In genomic region chr17:75845058-75845711, GRCh38 we compare ENCODE assay signal across 8 cellular contexts. TPM values are rescaled to one million over a fixed set of nuclear protein-coding genes. Genes with fewer than 3 reads are reported as not detected.
DNase-seq lines count a peak whose midpoint lies in the region; ATAC-seq, FAIRE-seq and TF ChIP-seq lines count a peak whose summit lies in the region.

No MANE protein-coding gene starts in this region.

- H2AK5ac ChIP-seq in H1 (ENCODE audit: low read depth, low read length): no peak overlapping the region

- POLR2A ChIA-PET in AG04450 (lab: Yijun Ruan, JAX) (interaction anchor here (1.0 kb wide), 1 partner anchor 10 kb away, joined by 5 read pairs; the partner anchor contains the start of gene WBP2), H1 (lab: Charles Lee; ENCODE audit: partially characterized antibody) (interaction anchor here (0.8 to 4.3 kb wide), 8 partner anchors 10 to 69 kb away, joined by 3 to 36 read pairs (median 6); partner anchors contain the start of genes TRIM47 and WBP2)

- ATAC-seq in GM18505 (IDR thresholded peaks at IDR 0.05; ENCODE audit: unreplicated experiment): peak; percentile 60
- peak; percentile 70 for ATAC-seq in HG02870 (IDR thresholded peaks at IDR 0.05; ENCODE audit: unreplicated experiment)

- H3K23ac ChIP-seq in H1 (ENCODE audit: insufficient read length): no peak overlapping the region

- peak; percentile 72 for TF ChIP-seq CTCF in AG04450 (IDR thresholded peaks at IDR 0.05; ENCODE audit: low read depth, low read length)
- peak; percentile 63 to 93 (median 82) for TF ChIP-seq CTCF in H1 (IDR thresholded peaks at IDR 0.05; ENCODE audit: control extremely low read depth in 1 of 3, insufficient read depth in 1 of 3, low read depth in 1 of 3, low read length in 3 of 3)

- TF ChIP-seq RAD21 in H1 (IDR thresholded peaks at IDR 0.05 in 1 of 2, conservative IDR thresholded peaks at IDR 0.05 in 1 of 2; ENCODE audit: low read depth in 2 of 2, low read length in 2 of 2): peak in 1 of 2 experiments; percentile 49; a peak in 2 of 4 replicates

- no peaks in the 10 kb centered on the region for H3K79me2 ChIP-seq in H1 (ENCODE audit: control insufficient read depth in 1 of 2, insufficient read depth in 2 of 2, low read length in 2 of 2)

- TF ChIP-seq EP300 in H1 (IDR thresholded peaks at IDR 0.05; ENCODE audit: borderline replicate concordance in 1 of 2, low read depth in 2 of 2, low read length in 2 of 2): no peak

- H3K4me3 ChIP-seq in AG04450 (ENCODE audit: low read depth, low read length): no peak overlapping the region
- H3K4me3 ChIP-seq in H1 (ENCODE audit: extremely low read depth in 1 of 4, insufficient read depth in 2 of 4, low read depth in 3 of 4, low read length in 4 of 4): no peak overlapping the region
- peak overlapping the region in 1 of 5 donors; percentile 39 for H3K4me3 ChIP-seq in subcutaneous abdominal adipose tissue (ENCODE audit: low read depth in 1 of 5, low read length in 5 of 5)

- no peak overlapping the region for H3K56ac ChIP-seq in H1 (replicated peaks; ENCODE audit: insufficient read length, low read depth, low read length)

- 0 out of 2 replicates have a peak overlapping the region, but pooled peaks have one; percentile 22 for H4K8ac ChIP-seq in H1 (ENCODE audit: extremely low read depth, insufficient read depth, low read length)

- H2BK5ac ChIP-seq in H1 (ENCODE audit: low read depth, low read length): peak overlapping the region; percentile 69; the same call in 1 of the 2 replicates

- H4K20me1 ChIP-seq in H1 (replicated peaks in 1 of 2; ENCODE audit: control insufficient read depth in 1 of 2, insufficient read depth in 2 of 2, low read length in 2 of 2): peaks cover 4 to 5% of the 10 kb centered on the region in 2 experiments

- H3K9me3 ChIP-seq in AG04450 (ENCODE audit: control insufficient read depth, insufficient read depth, low read length) (no peaks in the 10 kb centered on the region), H1 (ENCODE audit: insufficient read depth in 2 of 2, low read depth in 1 of 2, low read length in 1 of 2) (no peaks in the 10 kb centered on the region), subcutaneous abdominal adipose tissue (ENCODE audit: control insufficient read depth in 5 of 5, low read length in 5 of 5) (no peaks in the 10 kb centered on the region)

- H4K91ac ChIP-seq in H1 (replicated peaks; ENCODE audit: insufficient read length, low read length): no peak overlapping the region

- no peaks in the 10 kb centered on the region for H3K79me1 ChIP-seq in H1 (ENCODE audit: low read depth, low read length)

- H3K4me1 ChIP-seq in H1 (replicated peaks in 1 of 4; ENCODE audit: control insufficient read depth in 3 of 4, insufficient read depth in 4 of 4, low read length in 3 of 4) (peaks cover 0 to 8% (median 6%) of the 10 kb centered on the region in 4 experiments; a peak in 4 of 7 replicates), subcutaneous abdominal adipose tissue (ENCODE audit: control insufficient read depth in 5 of 5, insufficient read depth in 5 of 5, low read length in 5 of 5) (peaks cover 20 to 54% (median 54%) of the 10 kb centered on the region in 5 donors)

- H3K23me2 ChIP-seq in H1 (ENCODE audit: low read depth, low read length): no peaks in the 10 kb centered on the region

- peak overlapping the region; percentile 95 for H3K18ac ChIP-seq in H1 (ENCODE audit: extremely low read depth, low read length)

- WGBS in H1 (ENCODE audit: extremely low coverage in 1 of 2, insufficient coverage in 1 of 2, insufficient read length in 1 of 2, insufficient replicate concordance in 2 of 2, low coverage in 1 of 2, low lambda C conversion rate in 2 of 2, missing lambda C conversion rate in 1 of 2), 2 experiments: 65% methylated on average over 21 of the region's 21 CpGs; no CpG with 5 or more reads in 1 of the 2 experiments

- FAIRE-seq in H1 (lab: Jason Lieb, UNC): no peak

- H3K14ac ChIP-seq in H1 (ENCODE audit: insufficient read length): no peak overlapping the region

- no peak overlapping the region for H2BK12ac ChIP-seq in H1 (ENCODE audit: low read depth, low read length)

- TF ChIP-seq POLR2A in GM18505 (IDR thresholded peaks at IDR 0.05; ENCODE audit: borderline replicate concordance, extremely low read depth, insufficient read depth, insufficient read length) (peak; percentile 27), H1 (IDR thresholded peaks at IDR 0.05; ENCODE audit: control extremely low read depth in 1 of 2, low read depth in 2 of 2, low read length in 2 of 2) (no peak)

- DNase-seq in AG04450 (ENCODE audit: low read depth, low spot score) (no peak), NCI-H2171 (lab: John Stamatoyannopoulos, UW) (peak; percentile 30), H1 (ENCODE audit: low read depth in 1 of 2, low spot score in 2 of 2) (peak; percentile 57 to 87), midbrain (lab: John Stamatoyannopoulos, UW) (peak; percentile 46)
- DNase-seq in activated CD4-positive, alpha-beta T cell treated with anti-CD3 and anti-CD28 coated beads, Interleukin-2, amount 50 U/mL, for 1 hour: peak; percentile 62

- H2AFZ ChIP-seq in H1 (ENCODE audit: low read length): no peak overlapping the region

- H3K9ac ChIP-seq in H1 (replicated peaks in 1 of 4; ENCODE audit: extremely low read depth in 1 of 4, low read depth in 3 of 4, low read length in 3 of 4): no peak overlapping the region
- H3K9ac ChIP-seq in subcutaneous abdominal adipose tissue (ENCODE audit: low read length in 5 of 5): peak overlapping the region in 4 of 5 donors; percentile 22 to 59 (median 44)

- H3K4me2 ChIP-seq in H1 (ENCODE audit: insufficient read depth in 1 of 2, low read depth in 2 of 2, low read length in 2 of 2): no peak overlapping the region

- CTCF ChIA-PET in AG04450 (lab: Charles Lee) (interaction anchor here (0.6 to 3.3 kb wide), 8 partner anchors 10 to 92 kb away, joined by 3 to 18 read pairs (median 3); partner anchors contain the start of gene WBP2), H1 (lab: Charles Lee; ENCODE audit: partially characterized antibody) (interaction anchor here (0.7 to 27.2 kb wide), 18 partner anchors 14 to 169 kb away, joined by 3 to 563 read pairs (median 4); partner anchors contain the start of genes UNK and WBP2)

- no peak overlapping the region for H2BK15ac ChIP-seq in H1 (ENCODE audit: low read length)

- H3K36me3 ChIP-seq in H1 (ENCODE audit: control insufficient read depth in 2 of 4, insufficient read depth in 4 of 4, low read length in 3 of 4) (peaks cover 2 to 24% (median 17%) of the 10 kb centered on the region in 4 experiments), subcutaneous abdominal adipose tissue (ENCODE audit: control insufficient read depth in 5 of 5, insufficient read depth in 5 of 5, low read length in 5 of 5) (peaks cover 0 to 49% (median 43%) of the 10 kb centered on the region in 5 donors)

- no peak overlapping the region for H2BK120ac ChIP-seq in H1 (replicated peaks; ENCODE audit: low read depth, low read length)

- no peak overlapping the region for H2BK20ac ChIP-seq in H1 (ENCODE audit: low read length)

- H3K27ac ChIP-seq in AG04450 (ENCODE audit: low read depth, low read length) (no peak overlapping the region), H1 (ENCODE audit: low read depth, low read length) (no peak overlapping the region), subcutaneous abdominal adipose tissue (ENCODE audit: low read depth, low read length) (peak overlapping the region; percentile 94)

- H4K5ac ChIP-seq in H1 (ENCODE audit: insufficient read length, low read depth, low read length): no peak overlapping the region

- H3K27me3 ChIP-seq in AG04450 (ENCODE audit: control insufficient read depth, insufficient read depth, low read length): no peaks in the 10 kb centered on the region
- H3K27me3 ChIP-seq in H1 (replicated peaks in 1 of 4; ENCODE audit: control insufficient read depth in 3 of 4, extremely low read depth in 1 of 4, insufficient read depth in 3 of 4, low read length in 3 of 4): no peaks in the 10 kb centered on the region
- no peaks in the 10 kb centered on the region for H3K27me3 ChIP-seq in subcutaneous abdominal adipose tissue (ENCODE audit: control insufficient read depth in 5 of 5, insufficient read depth in 4 of 5, low read length in 5 of 5)

- H3K4ac ChIP-seq in H1 (replicated peaks; ENCODE audit: insufficient read length, low read depth, low read length): no peak overlapping the region

RNA-seq across cellular contexts. Expression of gene UNC13D, which starts 1.0 kb away (rescaled TPM):
- polyA plus RNA-seq in AG04450 (2011; rRNA removed) (0.11 and 0.16 TPM in 2 replicates), H1 (2011; rRNA removed) (3.6 and 5.2 TPM in 2 replicates)
- polyA minus RNA-seq in AG04450 (2011; rRNA and poly(A)+ RNA removed): 0.14 and 0.56 TPM in 2 replicates
- 7.5 and 8.4 TPM in 2 replicates for total RNA-seq in H1 (2021; fragmentation: NEBNext Ultra II Directional; extraction: Animal tissue kit (Norgen Biotek cat#: 25700))
- polyA plus RNA-seq in H1 (2011; cell fraction: cytosol; rRNA removed): 77.7 TPM
- 15.5 TPM for polyA plus RNA-seq in H1 (2011; cell fraction: nucleus; rRNA removed)
- polyA plus RNA-seq in H1 (2012, experiment 1 of 2): 4.1 to 10.3 TPM (median 7.8 TPM) in 4 replicates
- polyA plus RNA-seq in H1 (2012, experiment 2 of 2): 1.9 TPM
- 3.7 TPM for polyA plus RNA-seq in H1 (2013, experiment 1 of 2)
- 4.2 TPM for polyA plus RNA-seq in H1 (2013, experiment 2 of 2)
- 1.9 and 2.0 TPM in 2 replicates for polyA minus RNA-seq in H1 (2011; rRNA and poly(A)+ RNA removed)
- 3.7 TPM for polyA minus RNA-seq in H1 (2011; cell fraction: cytosol; rRNA and poly(A)+ RNA removed)
- 3.7 TPM for polyA minus RNA-seq in H1 (2011; cell fraction: nucleus; rRNA and poly(A)+ RNA removed)

RNA-seq across cellular contexts. Expression of gene WBP2, which starts 9.9 kb away (rescaled TPM):
- polyA plus RNA-seq in AG04450 (2011; rRNA removed): 33.3 and 35.3 TPM in 2 replicates
- polyA minus RNA-seq in AG04450 (2011; rRNA and poly(A)+ RNA removed): 30.2 and 36.0 TPM in 2 replicates
- 61.8 and 71.2 TPM in 2 replicates for total RNA-seq in H1 (2021; fragmentation: NEBNext Ultra II Directional; extraction: Animal tissue kit (Norgen Biotek cat#: 25700))
- polyA plus RNA-seq in H1 (2011; rRNA removed): 48.2 and 72.0 TPM in 2 replicates
- 19.9 TPM for polyA plus RNA-seq in H1 (2011; cell fraction: cytosol; rRNA removed)
- polyA plus RNA-seq in H1 (2011; cell fraction: nucleus; rRNA removed): 66.9 TPM
- polyA plus RNA-seq in H1 (2012, experiment 1 of 2): 66.8 to 74.2 TPM (median 69.2 TPM) in 4 replicates
- polyA plus RNA-seq in H1 (2012, experiment 2 of 2): 67.1 TPM
- 61.6 TPM for polyA plus RNA-seq in H1 (2013, experiment 1 of 2)
- 60.1 TPM for polyA plus RNA-seq in H1 (2013, experiment 2 of 2)
- polyA minus RNA-seq in H1 (2011; rRNA and poly(A)+ RNA removed): 29.7 and 44.3 TPM in 2 replicates
- 31.1 TPM for polyA minus RNA-seq in H1 (2011; cell fraction: cytosol; rRNA and poly(A)+ RNA removed)
- polyA minus RNA-seq in H1 (2011; cell fraction: nucleus; rRNA and poly(A)+ RNA removed): 30.8 TPM

RNA-seq across cellular contexts. Expression of gene TRIM47, which starts 33.2 kb away (rescaled TPM):
- polyA plus RNA-seq in AG04450 (2011; rRNA removed): 5.7 and 9.2 TPM in 2 replicates
- 8.8 and 13.8 TPM in 2 replicates for polyA minus RNA-seq in AG04450 (2011; rRNA and poly(A)+ RNA removed)
- 5.1 and 6.4 TPM in 2 replicates for total RNA-seq in H1 (2021; fragmentation: NEBNext Ultra II Directional; extraction: Animal tissue kit (Norgen Biotek cat#: 25700))
- 6.3 and 11.6 TPM in 2 replicates for polyA plus RNA-seq in H1 (2011; rRNA removed)
- 6.2 TPM for polyA plus RNA-seq in H1 (2011; cell fraction: cytosol; rRNA removed)
- 12.1 TPM for polyA plus RNA-seq in H1 (2011; cell fraction: nucleus; rRNA removed)
- 5.0 to 8.3 TPM (median 5.5 TPM) in 4 replicates for polyA plus RNA-seq in H1 (2012, experiment 1 of 2)
- polyA plus RNA-seq in H1 (2012, experiment 2 of 2): 5.4 TPM
- 5.7 TPM for polyA plus RNA-seq in H1 (2013, experiment 1 of 2)
- polyA plus RNA-seq in H1 (2013, experiment 2 of 2): 6.1 TPM
- 2.6 and 3.7 TPM in 2 replicates for polyA minus RNA-seq in H1 (2011; rRNA and poly(A)+ RNA removed)
- 5.0 TPM for polyA minus RNA-seq in H1 (2011; cell fraction: cytosol; rRNA and poly(A)+ RNA removed)
- polyA minus RNA-seq in H1 (2011; cell fraction: nucleus; rRNA and poly(A)+ RNA removed): 6.2 TPM

RNA-seq across cellular contexts. Expression of gene TRIM65, which starts 51.6 kb away (rescaled TPM):
- polyA plus RNA-seq in AG04450 (2011; rRNA removed) (6.5 and 8.7 TPM in 2 replicates), H1 (2011; rRNA removed) (21.2 and 25.6 TPM in 2 replicates)
- polyA minus RNA-seq in AG04450 (2011; rRNA and poly(A)+ RNA removed): 6.3 and 8.6 TPM in 2 replicates
- 47.7 and 48.6 TPM in 2 replicates for total RNA-seq in H1 (2021; fragmentation: NEBNext Ultra II Directional; extraction: Animal tissue kit (Norgen Biotek cat#: 25700))
- 24.5 TPM for polyA plus RNA-seq in H1 (2011; cell fraction: cytosol; rRNA removed)
- polyA plus RNA-seq in H1 (2011; cell fraction: nucleus; rRNA removed): 26.6 TPM
- 30.2 to 35.1 TPM (median 31.2 TPM) in 4 replicates for polyA plus RNA-seq in H1 (2012, experiment 1 of 2)
- 28.8 TPM for polyA plus RNA-seq in H1 (2012, experiment 2 of 2)
- polyA plus RNA-seq in H1 (2013, experiment 1 of 2): 23.2 TPM
- polyA plus RNA-seq in H1 (2013, experiment 2 of 2): 22.1 TPM
- 9.4 and 9.6 TPM in 2 replicates for polyA minus RNA-seq in H1 (2011; rRNA and poly(A)+ RNA removed)
- polyA minus RNA-seq in H1 (2011; cell fraction: cytosol; rRNA and poly(A)+ RNA removed): 17.1 TPM
- polyA minus RNA-seq in H1 (2011; cell fraction: nucleus; rRNA and poly(A)+ RNA removed): 16.2 TPM

RNA-seq across cellular contexts. Expression of gene MRPL38, which starts 59.5 kb away (rescaled TPM):
- polyA plus RNA-seq in AG04450 (2011; rRNA removed) (16.6 and 21.9 TPM in 2 replicates), H1 (2011; rRNA removed) (78.4 and 138 TPM in 2 replicates)
- polyA minus RNA-seq in AG04450 (2011; rRNA and poly(A)+ RNA removed): 21.9 and 33.7 TPM in 2 replicates
- total RNA-seq in H1 (2021; fragmentation: NEBNext Ultra II Directional; extraction: Animal tissue kit (Norgen Biotek cat#: 25700)): 125 and 132 TPM in 2 replicates
- polyA plus RNA-seq in H1 (2011; cell fraction: cytosol; rRNA removed): 67.5 TPM
- 231 TPM for polyA plus RNA-seq in H1 (2011; cell fraction: nucleus; rRNA removed)
- 52.3 to 79.2 TPM (median 70.2 TPM) in 4 replicates for polyA plus RNA-seq in H1 (2012, experiment 1 of 2)
- polyA plus RNA-seq in H1 (2012, experiment 2 of 2): 69.1 TPM
- 75.5 TPM for polyA plus RNA-seq in H1 (2013, experiment 1 of 2)
- 69.0 TPM for polyA plus RNA-seq in H1 (2013, experiment 2 of 2)
- polyA minus RNA-seq in H1 (2011; rRNA and poly(A)+ RNA removed): 33.2 and 44.3 TPM in 2 replicates
- polyA minus RNA-seq in H1 (2011; cell fraction: cytosol; rRNA and poly(A)+ RNA removed): 53.9 TPM
- polyA minus RNA-seq in H1 (2011; cell fraction: nucleus; rRNA and poly(A)+ RNA removed): 66.2 TPM

Comparison
In these comparisons a context has a peak if more than half of its experiments do, and no peak if none do; other contexts are left out.
1. H3K9ac ChIP-seq: peak in subcutaneous abdominal adipose tissue (4 of 5); none in H1 (0 of 4).